Comparison of ENCODE assay signal across 7 cellular contexts in the genomic region with DNA sequence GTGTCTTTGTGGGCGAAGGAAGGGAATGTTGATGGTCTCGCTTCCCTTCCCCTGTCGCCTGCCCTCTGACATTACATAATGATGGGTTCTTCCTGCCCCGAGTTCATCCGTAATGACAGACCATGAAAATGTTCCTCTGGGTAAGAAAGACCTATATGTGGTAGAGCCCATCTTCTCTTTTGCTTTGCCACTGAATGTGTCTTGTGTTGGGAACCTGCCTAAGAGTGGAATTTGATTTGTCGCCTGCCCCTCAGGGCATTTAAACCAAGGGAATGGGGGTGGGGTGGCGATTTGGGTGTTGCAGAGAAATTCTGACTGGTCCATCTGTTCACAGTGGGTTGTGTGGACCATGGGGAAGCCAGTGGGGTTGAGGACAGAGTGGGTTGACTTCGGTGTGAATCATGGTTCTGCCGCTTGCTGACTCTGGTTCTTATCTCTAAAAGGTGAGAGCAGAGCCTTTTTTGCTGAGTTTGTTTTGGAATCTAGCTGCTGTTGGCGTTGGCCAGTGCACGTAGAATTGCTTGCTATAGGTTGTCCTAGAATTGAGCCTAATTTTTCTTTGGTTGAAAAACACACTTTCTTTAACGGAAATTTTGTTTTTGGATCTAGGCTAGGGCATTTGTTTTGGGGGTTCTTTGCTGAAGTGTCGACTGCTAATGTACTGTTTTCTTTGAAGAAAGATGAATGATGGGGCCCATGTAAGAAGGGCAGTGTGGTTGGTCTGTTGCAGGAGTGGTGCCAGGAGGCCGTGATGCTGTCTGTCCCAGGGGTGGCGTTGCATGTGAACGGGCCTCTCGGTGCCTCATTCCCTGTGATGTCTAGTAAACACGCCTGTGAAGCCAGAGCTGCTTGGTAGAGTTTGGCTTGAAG. TPM values are rescaled to one million over a fixed set of nuclear protein-coding genes. Genes with fewer than 3 reads are reported as not detected.
DNase-seq lines count a peak whose midpoint lies in the region; ATAC-seq and TF ChIP-seq lines count a peak whose summit lies in the region.

No MANE protein-coding gene starts in this region.

- H3K4me1 ChIP-seq in OCI-LY1 (ENCODE audit: insufficient read depth, low read length, severe bottlenecking) (peaks cover 18% of the 10 kb centered on the region), mononuclear cell (ENCODE audit: insufficient read depth, low read length) (peaks cover 51% of the 10 kb centered on the region), uterus (peaks cover 0 to 4% of the 10 kb centered on the region in 2 donors)

- H4K20me1 ChIP-seq in OCI-LY1 (ENCODE audit: insufficient read depth, low read length), result no peaks in the 10 kb centered on the region; the same call in 1 of the 2 replicates

- ATAC-seq in GM21515 (IDR thresholded peaks at IDR 0.05; ENCODE audit: unreplicated experiment) (peak; percentile 7), esophagus mucosa (no peak)

- H3F3A ChIP-seq in OCI-LY1 (ENCODE audit: insufficient read depth, low read length), result no peaks in the 10 kb centered on the region

- no peaks in the 10 kb centered on the region for H3K27me3 ChIP-seq in OCI-LY1 (ENCODE audit: insufficient read depth, low read length)
- H3K27me3 ChIP-seq in mononuclear cell (ENCODE audit: insufficient read depth, low read length), result no peaks in the 10 kb centered on the region
- no peaks in the 10 kb centered on the region for H3K27me3 ChIP-seq in uterus

- intact Hi-C loops in uterus (cut with DNase I; ENCODE audit: low total_unique reads), result no loop called here

- no peak overlapping the region for H3K27ac ChIP-seq in OCI-LY1 (ENCODE audit: low read depth, low read length, poor library complexity, severe bottlenecking)
- peak overlapping the region; percentile 5 for H3K27ac ChIP-seq in caudate nucleus (ENCODE audit: low read depth, low read length)
- H3K27ac ChIP-seq in uterus, result peak overlapping the region; percentile 68 to 79

- TF ChIP-seq CTCF in OCI-LY1 (IDR thresholded peaks at IDR 0.05; ENCODE audit: low read length) (no peak), uterus (IDR thresholded peaks at IDR 0.05) (no peak)

- H3K36me3 ChIP-seq in OCI-LY1 (ENCODE audit: insufficient read depth, low read length) (no peaks in the 10 kb centered on the region), uterus (no peaks in the 10 kb centered on the region)

- H3K9ac ChIP-seq in OCI-LY1 (ENCODE audit: low read length), result peak overlapping the region; percentile 64

- no peak overlapping the region for H2AFZ ChIP-seq in OCI-LY1 (ENCODE audit: low read length)

- H3K4me3 ChIP-seq in OCI-LY1 (ENCODE audit: low read depth, low read length, poor library complexity, severe bottlenecking) (peak overlapping the region; percentile 69), mononuclear cell (ENCODE audit: low read length) (peak overlapping the region; percentile 86), uterus (peak overlapping the region; percentile 64 to 68)

- DNase-seq in caudate nucleus (lab: John Stamatoyannopoulos, UW) (peak in 4 of 61 donors; percentile 22 to 70 (median 58)), uterus (no peak), DMS153 (lab: John Stamatoyannopoulos, UW) (no peak)

- H3K4me2 ChIP-seq in OCI-LY1 (ENCODE audit: low read length), result peak overlapping the region; percentile 99

- H3K9me2 ChIP-seq in OCI-LY1 (ENCODE audit: low read depth, low read length), result no peaks in the 10 kb centered on the region

- TF ChIP-seq POLR2A in uterus (IDR thresholded peaks at IDR 0.05), result no peak

- no peaks in the 10 kb centered on the region for H3K9me3 ChIP-seq in OCI-LY1 (ENCODE audit: low read length)
- no peaks in the 10 kb centered on the region for H3K9me3 ChIP-seq in mononuclear cell (ENCODE audit: low read depth, low read length)
- H3K9me3 ChIP-seq in uterus, result no peaks in the 10 kb centered on the region

- H3K79me2 ChIP-seq in OCI-LY1 (ENCODE audit: insufficient read depth, low read length), result no peaks in the 10 kb centered on the region

RNA-seq across cellular contexts. Expression of a gene that starts 1.3 kb away (rescaled TPM):
- total RNA-seq in mononuclear cell (48.2 TPM), uterus (10 to 100 TPM in 3 of 4 donors, 1 to 10 TPM in 1; 8.7 to 40.2 (median 35.2) TPM), esophagus mucosa (8.2 TPM)
